In genomic region chr3:112394008-112394616, GRCh38 we compare ENCODE assay signal across 1 cellular context.
TF ChIP-seq lines count a peak whose summit lies in the region.

No MANE protein-coding gene starts in this region.

TF ChIP-seq in H1, 55 proteins besides CTCF, POLR2A, EP300 and RAD21 (continued from another document):
- no peak for TF ChIP-seq KDM1A (IDR thresholded peaks at IDR 0.05; ENCODE audit: borderline replicate concordance, low read length)
- no peak for TF ChIP-seq RBBP5 (IDR thresholded peaks at IDR 0.05; ENCODE audit: borderline replicate concordance, low read depth, low read length)
- TF ChIP-seq RXRA (IDR thresholded peaks at IDR 0.05; ENCODE audit: insufficient read depth, low read depth, low read length), result no peak
- no peak for TF ChIP-seq POLR2AphosphoS5 (IDR thresholded peaks at IDR 0.05; ENCODE audit: low read depth, low read length)
- TF ChIP-seq SP2 (IDR thresholded peaks at IDR 0.05; ENCODE audit: low read length), result no peak
- TF ChIP-seq KDM4A (IDR thresholded peaks at IDR 0.05; ENCODE audit: low read depth, low read length, severe bottlenecking), result no peak
